Comparison of ENCODE assay signal across 1 cellular context in genomic region chr6:41713650-41714291, GRCh38.
TF ChIP-seq lines count a peak whose summit lies in the region.

No MANE protein-coding gene starts in this region.

TF ChIP-seq in H1, 55 proteins besides CTCF, POLR2A, EP300 and RAD21:
- TF ChIP-seq CHD7 (IDR thresholded peaks at IDR 0.05; ENCODE audit: insufficient replicate concordance, low read length) (no peak), RBBP5 (IDR thresholded peaks at IDR 0.05; ENCODE audit: borderline replicate concordance, low read depth, low read length) (no peak), HDAC6 (IDR thresholded peaks at IDR 0.05; ENCODE audit: low read depth, low read length) (no peak), GTF2F1 (IDR thresholded peaks at IDR 0.05; ENCODE audit: borderline replicate concordance, low read depth, low read length) (no peak), SIRT6 (IDR thresholded peaks at IDR 0.05; ENCODE audit: low read length) (no peak), SRF (IDR thresholded peaks at IDR 0.05; ENCODE audit: low read depth, low read length) (no peak), SP4 (IDR thresholded peaks at IDR 0.05; ENCODE audit: low read length) (no peak), ATF3 (IDR thresholded peaks at IDR 0.05; ENCODE audit: insufficient read depth, low read depth, low read length) (no peak), ASH2L (IDR thresholded peaks at IDR 0.05; ENCODE audit: low read length) (no peak), CEBPB (IDR thresholded peaks at IDR 0.05; ENCODE audit: low read depth, low read length) (no peak), SIN3A (conservative IDR thresholded peaks at IDR 0.05 in 1 of 2, IDR thresholded peaks at IDR 0.05 in 1 of 2; ENCODE audit: low read depth in 1 of 2, low read length in 2 of 2) (no peak), MAFK (IDR thresholded peaks at IDR 0.05; ENCODE audit: low read depth, low read length) (no peak), HDAC2 (IDR thresholded peaks at IDR 0.05; ENCODE audit: borderline replicate concordance in 1 of 2, low read depth in 2 of 2, low read length in 2 of 2) (no peak), TCF12 (IDR thresholded peaks at IDR 0.05; ENCODE audit: low read depth, low read length) (no peak), KDM1A (IDR thresholded peaks at IDR 0.05; ENCODE audit: borderline replicate concordance, low read length) (no peak)
